10 cellular contexts compared by ENCODE assay signal in genomic region chr16:73037331-73037745, GRCh38. TPM values are rescaled to one million over a fixed set of nuclear protein-coding genes. Genes with fewer than 3 reads are reported as not detected.
DNase-seq lines count a peak whose midpoint lies in the region; ATAC-seq, FAIRE-seq and TF ChIP-seq lines count a peak whose summit lies in the region.
"Had no signal": no experiment of that assay in that cellular context is flagged by ENCODE, and none has a peak within 500 bp of the region (broad histone marks: within the 10 kb centered on the region; RNA-seq: fewer than 3 reads in every experiment).

No MANE protein-coding gene starts in this region.

- no peaks in the 10 kb centered on the region for H3K36me3 Mint-ChIP-seq in endodermal cell (ENCODE audit: low read depth)
- no peaks in the 10 kb centered on the region for H3K36me3 Mint-ChIP-seq in neural crest cell (ENCODE audit: low read depth)
- H3K36me3 Mint-ChIP-seq: CD4-positive, CD25-positive, alpha-beta regulatory T cell had no signal

- H3K27me3 ChIP-seq in endodermal cell (ENCODE audit: control insufficient read depth, insufficient read depth, low read length, poor library complexity, severe bottlenecking): peaks cover 90% of the 10 kb centered on the region

- H3K9me3 ChIP-seq in endodermal cell (ENCODE audit: control insufficient read depth, low read length): no peaks in the 10 kb centered on the region

- H3K4me1 ChIP-seq in endodermal cell (ENCODE audit: control insufficient read depth, insufficient read depth, low read length): peaks cover 12% of the 10 kb centered on the region

- WGBS in endodermal cell (ENCODE audit: insufficient coverage in 1 of 2, insufficient read length in 1 of 2), 2 experiments: 24 to 28% methylated on average over 4 to 5 of the region's 5 CpGs

- ATAC-seq in HG03378 (IDR thresholded peaks at IDR 0.05; ENCODE audit: unreplicated experiment): peak; percentile 27
- ATAC-seq in HG02763 (IDR thresholded peaks at IDR 0.05; ENCODE audit: unreplicated experiment): no peak

- no peak overlapping the region for H3K9ac ChIP-seq in endodermal cell (ENCODE audit: extremely low read depth, low read length, poor library complexity, severe bottlenecking)

- no peak for TF ChIP-seq POLR2A in GM12891 (IDR thresholded peaks at IDR 0.05; ENCODE audit: low read depth, low read length)

- H3K4me3 ChIP-seq in endodermal cell (ENCODE audit: low read length): no peak overlapping the region

- TF ChIP-seq CTCF in endodermal cell (conservative IDR thresholded peaks at IDR 0.05) (no peak), neural crest cell (conservative IDR thresholded peaks at IDR 0.05) (no peak)

- peak; percentile 8 for DNase-seq in GDM1 (lab: John Stamatoyannopoulos, UW)
- peak; percentile 54 for DNase-seq in endodermal cell
- DNase-seq in neural crest cell (ENCODE audit: low read depth, low spot score): no peak
- DNase-seq in NCI-H2196 treated with DMSO at 0.1 percent for 48 hours (lab: John Stamatoyannopoulos, UW; ENCODE audit: unreplicated experiment): no peak
- DNase-seq in NOMO-1 treated with DMSO at 0.1 percent for 48 hours (lab: John Stamatoyannopoulos, UW; ENCODE audit: unreplicated experiment): no peak
- no peak for DNase-seq in GM12891 (ENCODE audit: insufficient read length, low spot score)
- DNase-seq: CD4-positive, CD25-positive, alpha-beta regulatory T cell; foreskin melanocyte had no signal

- H3K27ac Mint-ChIP-seq in endodermal cell (no peak overlapping the region), neural crest cell (ENCODE audit: unreplicated experiment) (peak overlapping the region; percentile 51)

- H3K4me3 Mint-ChIP-seq in endodermal cell: no peak overlapping the region
- peak overlapping the region; percentile 49 for H3K4me3 Mint-ChIP-seq in neural crest cell
- H3K4me3 Mint-ChIP-seq: CD4-positive, CD25-positive, alpha-beta regulatory T cell had no signal

- H3K4me1 Mint-ChIP-seq in endodermal cell (peaks cover 50% of the 10 kb centered on the region), neural crest cell (peaks cover 87% of the 10 kb centered on the region)
- H3K4me1 Mint-ChIP-seq: CD4-positive, CD25-positive, alpha-beta regulatory T cell had no signal

- peak overlapping the region; percentile 29 for H3K27ac ChIP-seq in endodermal cell (ENCODE audit: low read depth, low read length)

- no peak for FAIRE-seq in GM12891 (lab: Jason Lieb, UNC)

- H3K9me3 Mint-ChIP-seq in endodermal cell (no peaks in the 10 kb centered on the region), neural crest cell (no peaks in the 10 kb centered on the region)

- H3K27me3 Mint-ChIP-seq in endodermal cell (ENCODE audit: insufficient read depth) (peaks cover 94% of the 10 kb centered on the region), neural crest cell (ENCODE audit: low read depth) (no peaks in the 10 kb centered on the region)

- H3K36me3 ChIP-seq in endodermal cell (ENCODE audit: control insufficient read depth, insufficient read depth, low read length): no peaks in the 10 kb centered on the region

TF ChIP-seq in GM12891, 5 proteins besides CTCF, POLR2A, EP300 and RAD21:
- TF ChIP-seq TAF1 (IDR thresholded peaks at IDR 0.05; ENCODE audit: low read depth, low read length) (no peak), PAX5 (IDR thresholded peaks at IDR 0.05; ENCODE audit: insufficient read depth, low read length, severe bottlenecking) (no peak), POU2F2 (IDR thresholded peaks at IDR 0.05; ENCODE audit: low read depth, low read length) (no peak), SPI1 (IDR thresholded peaks at IDR 0.05; ENCODE audit: low read depth, low read length) (no peak), POLR2AphosphoS5 (IDR thresholded peaks at IDR 0.05; ENCODE audit: low read depth, low read length) (no peak)

RNA-seq across cellular contexts. Expression of gene ZFHX3, which starts 10.6 kb away (rescaled TPM):
- total RNA-seq in endodermal cell: 1 to 10 TPM in 1 of 2 donors, under 1 TPM in 1; 0.79 to 2.2 TPM
- 9.3 TPM for polyA plus RNA-seq in endodermal cell (2013, experiment 1 of 2)
- polyA plus RNA-seq in endodermal cell (2013, experiment 2 of 2): 10.4 TPM
- total RNA-seq in neural crest cell: 40.1 and 46.0 TPM in 2 replicates
- polyA plus RNA-seq in GM12891 (2012; ENCODE audit: low read depth, missing spikeins): 2.8 TPM

Comparison
In these comparisons a context has a peak if more than half of its experiments do, and no peak if none do; other contexts are left out.
1. DNase-seq: peak in GDM1 (single experiment) and endodermal cell (single experiment); none in neural crest cell (single experiment), NCI-H2196 treated with DMSO at 0.1 percent for 48 hours (single experiment), NOMO-1 treated with DMSO at 0.1 percent for 48 hours (single experiment) and GM12891 (single experiment).
2. RNA of gene ZFHX3, which starts 10.6 kb away (total RNA-seq): 40.1 to 46.0 TPM in neural crest cell; 0.79 to 2.2 TPM in endodermal cell; every median in the first group is over 10 times any median in the second.